In the genomic region with DNA sequence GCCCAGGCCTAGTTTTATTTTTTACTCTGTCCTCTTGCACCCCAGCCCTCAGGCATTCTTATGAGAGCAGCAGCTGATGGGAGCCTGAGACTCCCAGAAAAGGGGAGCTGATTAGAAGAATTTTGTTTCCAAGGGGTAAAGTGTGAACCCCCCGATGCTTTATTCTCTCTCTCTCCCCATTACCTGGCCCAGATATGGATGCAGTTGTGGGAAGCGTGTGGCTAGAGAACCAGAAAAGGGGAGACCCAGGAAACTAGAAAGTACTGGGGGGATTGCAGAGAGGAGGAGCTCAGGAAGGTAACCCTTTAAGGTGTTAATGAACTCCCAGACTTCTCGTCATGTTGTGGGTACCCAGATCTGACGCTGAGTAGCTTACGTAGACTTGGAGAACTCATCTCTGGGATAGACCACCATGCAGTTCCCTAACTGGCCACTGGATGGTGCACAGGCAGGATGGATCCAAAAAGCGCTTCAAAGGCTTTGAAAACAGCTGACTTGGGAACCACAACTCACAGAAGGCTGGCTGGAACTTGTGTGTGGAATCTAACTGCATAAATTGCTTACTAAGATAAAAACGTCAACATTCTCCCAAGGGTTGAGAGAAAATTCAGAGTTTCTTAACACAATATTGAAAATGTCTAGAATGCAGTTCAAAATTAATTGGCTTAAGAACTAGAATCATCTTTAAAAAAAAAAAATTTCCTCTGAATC, we compare ENCODE assay signal across 8 cellular contexts.
DNase-seq lines count a peak whose midpoint lies in the region; ATAC-seq, FAIRE-seq and TF ChIP-seq lines count a peak whose summit lies in the region.

No MANE protein-coding gene starts in this region.

- CTCF ChIA-PET in K562 (lab: Yijun Ruan, JAX; ENCODE audit: low intra/inter-chr PET ratio): interaction anchor here (0.7 kb wide), 1 partner anchor 10 kb away, joined by 3 read pairs; no protein-coding TSS in a partner anchor

- H4K20me1 ChIP-seq in K562 (replicated peaks; ENCODE audit: control insufficient read depth, insufficient read depth, low read length): peaks cover 35% of the 10 kb centered on the region

- TF ChIP-seq POLR2A in NB4 (IDR thresholded peaks at IDR 0.05; ENCODE audit: extremely low read depth, insufficient read length): no peak
- no peak for TF ChIP-seq POLR2A in K562 (conservative IDR thresholded peaks at IDR 0.05)
- no peak for TF ChIP-seq POLR2A in spleen (IDR thresholded peaks at IDR 0.05)

- BruUV-seq in K562 (replicated peaks; lab: Mats Ljungman, UMichigan): no TSS peak

- TF ChIP-seq EP300 in K562 (IDR thresholded peaks at IDR 0.05; ENCODE audit: low read length): no peak

- peaks cover 42% of the 10 kb centered on the region; the same call in 2 of the 3 replicates for H3K36me3 ChIP-seq in K562 (ENCODE audit: control insufficient read depth, insufficient read depth, low read length)
- H3K36me3 ChIP-seq in spleen: peaks cover 0 to 24% (median 0%) of the 10 kb centered on the region in 6 donors

- H2AFZ ChIP-seq in K562 (ENCODE audit: low read depth, low read length): no peak overlapping the region

- TF ChIP-seq RAD21 in K562 (CRISPR knock-in tag; conservative IDR thresholded peaks at IDR 0.05 in 1 of 2, IDR thresholded peaks at IDR 0.05 in 1 of 2): peak; percentile 52 to 74

- FAIRE-seq in TTC549 (lab: Jason Lieb, UNC) (peak; percentile 60), K562 (lab: Jason Lieb, UNC) (peak; percentile 98)

- no peak overlapping the region for H3K4me3 ChIP-seq in NB4 (ENCODE audit: low read depth, low read length)
- no peak overlapping the region for H3K4me3 ChIP-seq in K562
- H3K4me3 ChIP-seq in spleen: no peak overlapping the region

- H3K27me3 ChIP-seq in K562 (ENCODE audit: control insufficient read depth in 2 of 2, insufficient read depth in 2 of 2, low read length in 2 of 2) (no peaks in the 10 kb centered on the region), spleen (replicated peaks in 1 of 7) (no peaks in the 10 kb centered on the region)

- peak; percentile 73 for DNase-seq in COLO829 (ENCODE audit: low spot score)
- peak; percentile 86 for DNase-seq in NB4 (ENCODE audit: low read depth)
- DNase-seq in K562 (ENCODE audit: extremely low read depth in 1 of 4, low spot score in 3 of 4): peak; percentile 78 to 88 (median 82)
- DNase-seq in iPS DF 19.7 (ENCODE audit: low read depth, low spot score): peak; percentile 86
- DNase-seq in spleen: peak; percentile 87

- peak; percentile 69 for ATAC-seq in GM21526 (IDR thresholded peaks at IDR 0.05; ENCODE audit: low FRiP score, unreplicated experiment)
- ATAC-seq in K562: peak; percentile 97
- no peak for ATAC-seq in GM21737 (IDR thresholded peaks at IDR 0.05; ENCODE audit: unreplicated experiment)

- no peaks in the 10 kb centered on the region for H3K9me1 ChIP-seq in K562 (ENCODE audit: control insufficient read depth, insufficient read depth, low read length)

- H3K4me1 ChIP-seq in K562 (replicated peaks in 1 of 2; ENCODE audit: control insufficient read depth in 2 of 2, insufficient read depth in 2 of 2, low read length in 2 of 2) (peaks cover 3 to 14% of the 10 kb centered on the region in 2 experiments), spleen (peaks cover 5 to 57% (median 26%) of the 10 kb centered on the region in 6 donors)

- POLR2A ChIA-PET in K562 (lab: Yijun Ruan, JAX): interaction anchor here (0.6 to 1.8 kb wide), 9 partner anchors 9 to 214 kb away, joined by 3 to 11 read pairs (median 4); no protein-coding TSS in a partner anchor

- intact Hi-C loops in K562 (cut with micrococcal nuclease): loop anchor here (1.0 kb wide), 1 partner anchor 96 kb away; no protein-coding TSS in a partner anchor
- intact Hi-C loops in spleen (cut with DNase I; ENCODE audit: low total_unique reads): loop anchor here (10.0 kb wide), 1 partner anchor 71 kb away; the partner anchor contains the start of gene TADA2B

- WGBS in K562 (ENCODE audit: insufficient coverage, low coverage, missing lambda C conversion rate): 33% methylated on average over 7 of the region's 7 CpGs
- 29 to 36% (median 31%) methylated on average over 7 of the region's 7 CpGs for WGBS in spleen, 5 donors

- TF ChIP-seq CTCF in NB4 (IDR thresholded peaks at IDR 0.05; ENCODE audit: low read depth, low read length) (peak; percentile 100), K562 (IDR thresholded peaks at IDR 0.05 in 2 of 3, conservative IDR thresholded peaks at IDR 0.05 in 1 of 3; ENCODE audit: insufficient read depth in 2 of 3, low read depth in 1 of 3, low read length in 3 of 3) (peak; percentile 85 to 95 (median 86)), spleen (IDR thresholded peaks at IDR 0.05 in 8 of 11, conservative IDR thresholded peaks at IDR 0.05 in 3 of 11) (peak; percentile 94 to 98 (median 95))

- H3K79me2 ChIP-seq in K562 (ENCODE audit: control insufficient read depth, insufficient read depth, low read length): peaks cover 45% of the 10 kb centered on the region

- H3K27ac ChIP-seq in K562 (ENCODE audit: extremely low read depth, low read depth, low read length) (no peak overlapping the region), spleen (peak overlapping the region in 2 of 8 donors; percentile 18 to 26)

- H3K9ac ChIP-seq in K562 (ENCODE audit: insufficient read depth in 1 of 2, low read depth in 2 of 2, low read length in 2 of 2): no peak overlapping the region

- H3K4me2 ChIP-seq in K562 (ENCODE audit: insufficient read depth, low read length): no peak overlapping the region

- in situ Hi-C loops in K562 (cut with MboI): no loop called here

- H3K9me3 ChIP-seq in K562 (replicated peaks; ENCODE audit: control insufficient read depth, insufficient read depth, low read depth, low read length) (no peaks in the 10 kb centered on the region), spleen (no peaks in the 10 kb centered on the region)

TF ChIP-seq in K562, 482 proteins besides CTCF, POLR2A, EP300 and RAD21 (continues in another document):
- peak in 1 of 2 experiments; percentile 50; a peak in 1 of 4 replicates for TF ChIP-seq SIN3A (IDR thresholded peaks at IDR 0.05; ENCODE audit: borderline replicate concordance in 2 of 2, control insufficient read depth in 1 of 2, low read depth in 2 of 2, low read length in 2 of 2)
- TF ChIP-seq YY1 (IDR thresholded peaks at IDR 0.05; ENCODE audit: borderline replicate concordance in 1 of 3, control insufficient read depth in 1 of 3, extremely low read depth in 1 of 3, insufficient read depth in 3 of 3, insufficient read length in 1 of 3, insufficient replicate concordance in 2 of 3, low read depth in 1 of 3, low read length in 2 of 3): peak in 1 of 3 experiments; percentile 43
- no peak for TF ChIP-seq ZNF77 (CRISPR knock-in tag; IDR thresholded peaks at IDR 0.05)
- TF ChIP-seq TAF9B (IDR thresholded peaks at IDR 0.05; ENCODE audit: partially characterized antibody): peak; percentile 36
- peak; percentile 27; the same call in 1 of the 2 replicates for TF ChIP-seq ZNF384 (IDR thresholded peaks at IDR 0.05; ENCODE audit: low read depth, low read length)
- no peak for TF ChIP-seq ZNF79 (CRISPR knock-in tag; IDR thresholded peaks at IDR 0.05; ENCODE audit: low read depth)
- peak in 1 of 2 experiments; percentile 46; a peak in 1 of 4 replicates for TF ChIP-seq MNT (conservative IDR thresholded peaks at IDR 0.05)
- TF ChIP-seq ZBED1 (IDR thresholded peaks at IDR 0.05): no peak
- TF ChIP-seq XRCC5 (IDR thresholded peaks at IDR 0.05; ENCODE audit: low read depth, low read length): peak; percentile 76
- TF ChIP-seq ZNF184 (CRISPR knock-in tag; IDR thresholded peaks at IDR 0.05): no peak
- TF ChIP-seq C11orf30 (IDR thresholded peaks at IDR 0.05; ENCODE audit: low read depth): peak; percentile 94
- no peak for TF ChIP-seq ZNF398 (CRISPR knock-in tag; IDR thresholded peaks at IDR 0.05)
- TF ChIP-seq E2F6 (IDR thresholded peaks at IDR 0.05; ENCODE audit: borderline replicate concordance in 1 of 2, extremely low read depth in 1 of 2, insufficient read depth in 1 of 2, insufficient read length in 1 of 2, low read depth in 1 of 2, low read length in 1 of 2, poor library complexity in 1 of 2, severe bottlenecking in 1 of 2): no peak
